ENCODE assay signal across 8 cellular contexts in the genomic region with DNA sequence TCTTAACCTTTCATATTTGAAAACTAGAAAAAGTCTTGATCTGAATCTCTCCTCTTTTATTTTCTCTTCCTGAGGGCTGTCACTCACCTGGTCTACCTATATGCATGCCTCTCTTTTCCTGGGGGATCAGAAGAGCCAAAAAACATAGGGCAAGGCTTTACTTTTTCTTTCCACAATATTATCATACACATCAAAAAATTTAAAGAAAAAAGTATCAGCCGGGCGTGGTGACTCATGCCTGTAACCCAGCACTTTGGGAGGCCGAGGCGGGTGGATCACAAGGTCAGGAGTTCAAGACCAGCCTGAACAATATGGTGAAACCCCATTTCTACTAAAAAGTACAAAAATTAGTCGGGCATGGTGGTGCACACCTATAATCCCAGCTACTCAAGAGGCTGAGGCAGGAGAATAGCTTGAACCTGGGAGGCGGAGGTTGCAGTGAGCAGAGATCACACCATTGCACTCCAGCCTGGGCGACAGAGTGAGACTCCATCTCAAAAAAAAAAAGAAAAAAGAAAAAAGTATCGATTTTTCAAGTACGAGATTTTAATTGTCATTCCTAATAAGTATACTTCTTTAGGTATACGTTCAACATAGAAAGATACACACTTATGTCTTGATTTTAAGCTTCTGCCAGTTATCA. TPM values are rescaled to one million over a fixed set of nuclear protein-coding genes. Genes with fewer than 3 reads are reported as not detected.
A peak's percentile ranks its signal among the peaks of the same experiment; 100 is the strongest.
DNase-seq lines count a peak whose midpoint lies in the region; ATAC-seq, FAIRE-seq and TF ChIP-seq lines count a peak whose summit lies in the region.
"Not testable (repeated sequence)": the region's sequence is repeated elsewhere in the genome, so short reads cannot be mapped to it uniquely, and the experiment has no call there.

No MANE protein-coding gene starts in this region.

- TF ChIP-seq POLR2A in endothelial cell of umbilical vein (IDR thresholded peaks at IDR 0.05; ENCODE audit: low read depth, low read length) = not testable (repeated sequence)

- not testable (repeated sequence) for H3K36me3 Mint-ChIP-seq in activated CD4-positive, alpha-beta T cell treated with anti-CD3 and anti-CD28 coated beads for 36 hours (ENCODE audit: low read depth); activated naive CD8-positive, alpha-beta T cell; osteocyte (ENCODE audit: unreplicated experiment)

- H3K9me1 ChIP-seq in endothelial cell of umbilical vein (replicated peaks; ENCODE audit: control insufficient read depth, extremely low read depth, insufficient read depth, low read length) = not testable (repeated sequence)

- peaks cover 35% of the 10 kb centered on the region for H3K4me1 Mint-ChIP-seq in activated CD4-positive, alpha-beta T cell treated with anti-CD3 and anti-CD28 coated beads for 36 hours
- H3K4me1 Mint-ChIP-seq in activated naive CD8-positive, alpha-beta T cell (ENCODE audit: low read depth) = peaks cover 40% of the 10 kb centered on the region
- peaks cover 50% of the 10 kb centered on the region for H3K4me1 Mint-ChIP-seq in osteocyte (ENCODE audit: unreplicated experiment)

- H3K4me2 ChIP-seq in BLaER1 treated with 17β-estradiol and CSF1 and Interleukin-3, amounts not matched to agents 10 nM and 100 nM = peak overlapping the region in 10 of 11 experiments; percentile 80 to 97 (median 88); a peak in 14 of 22 replicates
- H3K4me2 ChIP-seq in endothelial cell of umbilical vein (ENCODE audit: insufficient read depth, low read length) = peak overlapping the region; percentile 100

- not testable (repeated sequence) for FAIRE-seq in endothelial cell of umbilical vein (lab: Jason Lieb, UNC)

- H3K4me3 ChIP-seq in BLaER1 treated with 17β-estradiol and CSF1 and Interleukin-3, amounts not matched to agents 10 nM and 100 nM = peak overlapping the region in 1 of 10 experiments; percentile 85; a peak in 1 of 20 replicates
- H3K4me3 ChIP-seq in HUES64 (ENCODE audit: low read length) = peak overlapping the region; percentile 70
- H3K4me3 ChIP-seq in endothelial cell of umbilical vein (replicated peaks in 1 of 3; ENCODE audit: insufficient read depth in 1 of 3, low read depth in 1 of 3, low read length in 3 of 3); liver (ENCODE audit: low read depth in 1 of 3, low read length in 3 of 3): not testable (repeated sequence)

- not testable (repeated sequence) for TF ChIP-seq CTCF in endothelial cell of umbilical vein (IDR thresholded peaks at IDR 0.05; ENCODE audit: extremely low read depth in 1 of 2, insufficient read depth in 1 of 2, low read depth in 1 of 2, low read length in 2 of 2); liver (IDR thresholded peaks at IDR 0.05; ENCODE audit: low read depth, low read length, missing input control); osteocyte (IDR thresholded peaks at IDR 0.05)

- H3K36me3 ChIP-seq in BLaER1 treated with 17β-estradiol and CSF1 and Interleukin-3, amounts not matched to agents 10 nM and 100 nM; HUES64 (ENCODE audit: insufficient read depth, low read length); endothelial cell of umbilical vein (ENCODE audit: control insufficient read depth in 2 of 2, extremely low read depth in 1 of 2, insufficient read depth in 2 of 2, low read length in 2 of 2); liver (ENCODE audit: control insufficient read depth in 4 of 4, insufficient read depth in 3 of 4, low read depth in 1 of 4, low read length in 3 of 4): not testable (repeated sequence)

- peak; percentile 43 for DNase-seq in activated CD4-positive, alpha-beta T cell treated with anti-CD3 and anti-CD28 coated beads for 36 hours
- not testable (repeated sequence) for DNase-seq in endothelial cell of umbilical vein (ENCODE audit: low read depth, low spot score); osteocyte (ENCODE audit: extremely low spot score, unreplicated experiment)
- DNase-seq in stimulated activated naive CD8-positive, alpha-beta T cell treated with anti-CD3 and anti-CD28 coated beads, Interleukin-15, Interleukin-2, amounts not matched to agents 100 U/mL and 50 U/mL, for 24 hours = peak; percentile 26

- POLR2A ChIA-PET in activated CD4-positive, alpha-beta T cell treated with anti-CD3 and anti-CD28 coated beads for 36 hours (lab: Charles Lee) = interaction anchor here (0.6 kb wide), 1 partner anchor 10 kb away, joined by 4 read pairs; no protein-coding TSS in a partner anchor
- POLR2A ChIA-PET in endothelial cell of umbilical vein (lab: Charles Lee) = not testable (repeated sequence)

- H3K27ac Mint-ChIP-seq in activated CD4-positive, alpha-beta T cell treated with anti-CD3 and anti-CD28 coated beads for 36 hours = peak overlapping the region; percentile 100
- peak overlapping the region; percentile 99 for H3K27ac Mint-ChIP-seq in activated naive CD8-positive, alpha-beta T cell
- peak overlapping the region; percentile 100 for H3K27ac Mint-ChIP-seq in osteocyte (ENCODE audit: unreplicated experiment)

- peak overlapping the region in 3 of 11 experiments; percentile 91 to 94 (median 93); a peak in 5 of 22 replicates for H3K9ac ChIP-seq in BLaER1 treated with 17β-estradiol and CSF1 and Interleukin-3, amounts not matched to agents 10 nM and 100 nM
- H3K9ac ChIP-seq in HUES64 (ENCODE audit: low read depth, low read length); endothelial cell of umbilical vein (replicated peaks; ENCODE audit: extremely low read depth, insufficient read depth, low read length): not testable (repeated sequence)
- peak overlapping the region in 1 of 2 donors; percentile 88 for H3K9ac ChIP-seq in liver (ENCODE audit: low read depth in 1 of 2, low read length in 2 of 2)

- WGBS in HUES64 = 92% methylated on average over 6 of the region's 10 CpGs
- WGBS in liver = 88% methylated on average over 10 of the region's 10 CpGs

- dilution Hi-C loops in endothelial cell of umbilical vein (cut with MboI; ENCODE audit: extremely low pct_ligation_motif_present, low sequenced_read_pairs) = not testable (repeated sequence)

- CTCF ChIA-PET in activated CD4-positive, alpha-beta T cell treated with anti-CD3 and anti-CD28 coated beads for 36 hours (lab: Charles Lee) = interaction anchor here (0.9 to 1.2 kb wide), 3 partner anchors 31 to 121 kb away, joined by 3 to 5 read pairs (median 4); partner anchors contain the start of gene NME1
- CTCF ChIA-PET in endothelial cell of umbilical vein (lab: Charles Lee) = interaction anchor here (3.3 kb wide), 1 partner anchor 31 kb away, joined by 42 read pairs; the partner anchor contains the start of gene NME1

- not testable (repeated sequence) for BruUV-seq in endothelial cell of umbilical vein (replicated peaks; lab: Mats Ljungman, UMichigan)

- peak overlapping the region; percentile 7 for H3K4me3 Mint-ChIP-seq in activated CD4-positive, alpha-beta T cell treated with anti-CD3 and anti-CD28 coated beads for 36 hours
- peak overlapping the region; percentile 93 for H3K4me3 Mint-ChIP-seq in activated naive CD8-positive, alpha-beta T cell
- H3K4me3 Mint-ChIP-seq in osteocyte (ENCODE audit: unreplicated experiment) = peak overlapping the region; percentile 82

- not testable (repeated sequence) for TF ChIP-seq RAD21 in liver (IDR thresholded peaks at IDR 0.05)

- intact Hi-C loops in activated CD4-positive, alpha-beta T cell treated with anti-CD3 and anti-CD28 coated beads for 36 hours (cut with DNase I, micrococcal nuclease) = loop anchor here (5.0 to 10.0 kb wide), 4 partner anchors 45 to 415 kb away; partner anchors contain the start of genes ANKRD40 (in 1 of the 2) and NME2 (in 1 of the 2)
- intact Hi-C loops in endothelial cell of umbilical vein (cut with micrococcal nuclease) = loop anchor here (5.0 kb wide), 1 partner anchor 35 kb away; no protein-coding TSS in a partner anchor

- H3K27me3 ChIP-seq in BLaER1 treated with 17β-estradiol and CSF1 and Interleukin-3, amounts not matched to agents 10 nM and 100 nM; HUES64 (ENCODE audit: insufficient read depth, low read length); endothelial cell of umbilical vein (ENCODE audit: control insufficient read depth in 2 of 2, insufficient read depth in 2 of 2, low read length in 2 of 2); liver (ENCODE audit: control insufficient read depth in 4 of 4, insufficient read depth in 4 of 4, low read length in 3 of 4): not testable (repeated sequence)

- H3K9me3 Mint-ChIP-seq in activated CD4-positive, alpha-beta T cell treated with anti-CD3 and anti-CD28 coated beads for 36 hours (ENCODE audit: low read depth); activated naive CD8-positive, alpha-beta T cell (ENCODE audit: low read depth); osteocyte (ENCODE audit: unreplicated experiment): not testable (repeated sequence)

- H2AFZ ChIP-seq in endothelial cell of umbilical vein (ENCODE audit: low read depth, low read length) = not testable (repeated sequence)

- peaks cover 27% of the 10 kb centered on the region for H3K79me2 ChIP-seq in endothelial cell of umbilical vein (ENCODE audit: control insufficient read depth, insufficient read depth, low read length)

- peaks cover 26 to 35% (median 32%) of the 10 kb centered on the region in 10 experiments for H3K4me1 ChIP-seq in BLaER1 treated with 17β-estradiol and CSF1 and Interleukin-3, amounts not matched to agents 10 nM and 100 nM
- H3K4me1 ChIP-seq in HUES64 (ENCODE audit: insufficient read depth, low read length) = not testable (repeated sequence)
- H3K4me1 ChIP-seq in endothelial cell of umbilical vein (ENCODE audit: control insufficient read depth, extremely low read depth, insufficient read depth, low read length) (peaks cover 31% of the 10 kb centered on the region), liver (ENCODE audit: control insufficient read depth in 4 of 4, insufficient read depth in 4 of 4, low read length in 3 of 4) (peaks cover 6 to 38% (median 30%) of the 10 kb centered on the region in 4 donors)

- peak overlapping the region in 9 of 11 experiments; percentile 90 to 98 (median 96); a peak in 13 of 22 replicates for H3K27ac ChIP-seq in BLaER1 treated with 17β-estradiol and CSF1 and Interleukin-3, amounts not matched to agents 10 nM and 100 nM
- H3K27ac ChIP-seq in HUES64 (ENCODE audit: low read depth, low read length) = peak overlapping the region; percentile 86; the same call in 1 of the 2 replicates
- H3K27ac ChIP-seq in endothelial cell of umbilical vein (ENCODE audit: insufficient read depth, low read depth, low read length) = peak overlapping the region; percentile 100
- H3K27ac ChIP-seq in liver (ENCODE audit: low read depth in 1 of 2, low read length in 2 of 2) = peak overlapping the region; percentile 97

- not testable (repeated sequence) for H3K27me3 Mint-ChIP-seq in activated CD4-positive, alpha-beta T cell treated with anti-CD3 and anti-CD28 coated beads for 36 hours; activated naive CD8-positive, alpha-beta T cell; osteocyte (ENCODE audit: unreplicated experiment)

- not testable (repeated sequence) for H3K9me3 ChIP-seq in BLaER1 treated with 17β-estradiol and CSF1 and Interleukin-3, amounts not matched to agents 10 nM and 100 nM (replicated peaks in 1 of 11); HUES64 (ENCODE audit: insufficient read depth, low read depth, low read length); endothelial cell of umbilical vein (replicated peaks; ENCODE audit: control insufficient read depth, insufficient read depth, low read length); liver (ENCODE audit: control insufficient read depth in 4 of 4, low read length in 3 of 4)

- not testable (repeated sequence) for ATAC-seq in activated CD4-positive, alpha-beta T cell treated with anti-CD3 and anti-CD28 coated beads for 36 hours; stimulated activated naive CD8-positive, alpha-beta T cell treated with anti-CD3 and anti-CD28 coated beads, Interleukin-15, Interleukin-2, amounts not matched to agents 100 U/mL and 50 U/mL, for 24 hours

- H4K20me1 ChIP-seq in BLaER1 treated with 17β-estradiol and CSF1 and Interleukin-3, amounts not matched to agents 10 nM and 100 nM = peaks cover 21 to 29% (median 27%) of the 10 kb centered on the region in 11 experiments; a peak in 21 of 22 replicates
- peaks cover 11% of the 10 kb centered on the region for H4K20me1 ChIP-seq in endothelial cell of umbilical vein (replicated peaks; ENCODE audit: control insufficient read depth, extremely low read depth, insufficient read depth, low read length)

RNA-seq across cellular contexts. Expression of gene SPAG9, which starts 1.9 kb away (rescaled TPM):
- 31.1 TPM for polyA plus RNA-seq in HUES64 (2013, experiment 1 of 2)
- polyA plus RNA-seq in HUES64 (2013, experiment 2 of 2) = 32.3 TPM
- 10 to 100 TPM; 48.0 to 88.2 TPM for total RNA-seq in activated CD4-positive, alpha-beta T cell treated with anti-CD3 and anti-CD28 coated beads for 36 hours
- 73.5 and 75.0 TPM in 2 replicates for total RNA-seq in endothelial cell of umbilical vein
- 13.1 and 16.5 TPM in 2 replicates for polyA plus RNA-seq in endothelial cell of umbilical vein
- 13.7 and 15.8 TPM in 2 replicates for polyA plus RNA-seq in endothelial cell of umbilical vein (2011; cell fraction: cytosol; rRNA removed)
- 88.6 and 102 TPM in 2 replicates for polyA plus RNA-seq in endothelial cell of umbilical vein (2011; cell fraction: nucleus; rRNA removed)
- polyA plus RNA-seq in endothelial cell of umbilical vein (2012) = 54.2 and 63.3 TPM in 2 replicates
- 80.7 and 108 TPM in 2 replicates for polyA minus RNA-seq in endothelial cell of umbilical vein
- 26.9 TPM for polyA minus RNA-seq in endothelial cell of umbilical vein (2011; cell fraction: cytosol; rRNA and poly(A)+ RNA removed)
- polyA minus RNA-seq in endothelial cell of umbilical vein (2011; cell fraction: nucleus; rRNA and poly(A)+ RNA removed) = 99.5 and 126 TPM in 2 replicates
- 10 to 100 TPM; 24.5 to 94.0 TPM for total RNA-seq in liver
- 10 to 100 TPM; 12.0 to 12.3 TPM for polyA plus RNA-seq in liver
- total RNA-seq in osteocyte = 100 and 108 TPM in 2 replicates

RNA-seq across cellular contexts. Expression of gene NME1, which starts 30.8 kb away (rescaled TPM):
- 229 TPM for polyA plus RNA-seq in HUES64 (2013, experiment 1 of 2)
- 203 TPM for polyA plus RNA-seq in HUES64 (2013, experiment 2 of 2)
- 100 to 1,000 TPM; 293 to 310 TPM for total RNA-seq in activated CD4-positive, alpha-beta T cell treated with anti-CD3 and anti-CD28 coated beads for 36 hours
- total RNA-seq in endothelial cell of umbilical vein (214 and 215 TPM in 2 replicates), liver (10 to 100 TPM; 26.7 to 30.9 TPM), osteocyte (77.7 and 77.8 TPM in 2 replicates)
- polyA plus RNA-seq in endothelial cell of umbilical vein (266 and 326 TPM in 2 replicates), liver (10 to 100 TPM; 83.8 to 97.3 TPM)
- polyA plus RNA-seq in endothelial cell of umbilical vein (2011; cell fraction: cytosol; rRNA removed) = 315 and 403 TPM in 2 replicates
- 134 and 163 TPM in 2 replicates for polyA plus RNA-seq in endothelial cell of umbilical vein (2011; cell fraction: nucleus; rRNA removed)
- 222 and 302 TPM in 2 replicates for polyA plus RNA-seq in endothelial cell of umbilical vein (2012)
- polyA minus RNA-seq in endothelial cell of umbilical vein = 106 and 107 TPM in 2 replicates
- polyA minus RNA-seq in endothelial cell of umbilical vein (2011; cell fraction: cytosol; rRNA and poly(A)+ RNA removed) = 75.4 TPM
- polyA minus RNA-seq in endothelial cell of umbilical vein (2011; cell fraction: nucleus; rRNA and poly(A)+ RNA removed) = 18.8 and 21.3 TPM in 2 replicates

RNA-seq across cellular contexts. Expression of gene NME2, which starts 43.6 kb away (rescaled TPM):
- 529 TPM for polyA plus RNA-seq in HUES64 (2013, experiment 1 of 2)
- 477 TPM for polyA plus RNA-seq in HUES64 (2013, experiment 2 of 2)
- 100 to 1,000 TPM; 703 to 827 TPM for total RNA-seq in activated CD4-positive, alpha-beta T cell treated with anti-CD3 and anti-CD28 coated beads for 36 hours
- total RNA-seq in endothelial cell of umbilical vein (555 and 565 TPM in 2 replicates), liver (100 to 1,000 TPM; 170 to 182 TPM), osteocyte (651 and 667 TPM in 2 replicates)
- polyA plus RNA-seq in endothelial cell of umbilical vein (677 and 833 TPM in 2 replicates), liver (100 to 1,000 TPM; 202 to 310 TPM)
- 796 and 815 TPM in 2 replicates for polyA plus RNA-seq in endothelial cell of umbilical vein (2011; cell fraction: cytosol; rRNA removed)
- 217 and 247 TPM in 2 replicates for polyA plus RNA-seq in endothelial cell of umbilical vein (2011; cell fraction: nucleus; rRNA removed)
- polyA plus RNA-seq in endothelial cell of umbilical vein (2012) = 900 and 1,058 TPM in 2 replicates
- polyA minus RNA-seq in endothelial cell of umbilical vein = 187 and 204 TPM in 2 replicates
- polyA minus RNA-seq in endothelial cell of umbilical vein (2011; cell fraction: cytosol; rRNA and poly(A)+ RNA removed) = 242 TPM
- 34.2 and 52.2 TPM in 2 replicates for polyA minus RNA-seq in endothelial cell of umbilical vein (2011; cell fraction: nucleus; rRNA and poly(A)+ RNA removed)

Comparison
In these comparisons a context has a peak if more than half of its experiments do, and no peak if none do; other contexts are left out.
1. H3K4me3 Mint-ChIP-seq: peak in every context shown above with its lines; median percentile 93 in activated naive CD8-positive, alpha-beta T cell; 82 in osteocyte; 7 in activated CD4-positive, alpha-beta T cell treated with anti-CD3 and anti-CD28 coated beads for 36 hours.